Comparison of ENCODE assay signal across 1 cellular context in genomic region chr6:44338228-44339122, GRCh38.
TF ChIP-seq lines count a peak whose summit lies in the region.

No MANE protein-coding gene starts in this region.

TF ChIP-seq in WTC11, 78 proteins besides CTCF, POLR2A, EP300 and RAD21 (continued from another document):
- TF ChIP-seq E2F5 (CRISPR knock-in tag; IDR thresholded peaks at IDR 0.05), result no peak
- TF ChIP-seq ZNF423 (CRISPR knock-in tag; IDR thresholded peaks at IDR 0.05), result no peak
- peak; percentile 92; the same call in 1 of the 2 replicates for TF ChIP-seq ESRRA (CRISPR knock-in tag; IDR thresholded peaks at IDR 0.05; ENCODE audit: borderline replicate concordance)
TF ChIP-seq in WTC11: peak in this region for 2.
